ENCODE assay signal across 9 cellular contexts in genomic region chr22:37824674-37825641, GRCh38. TPM values are rescaled to one million over a fixed set of nuclear protein-coding genes. Genes with fewer than 3 reads are reported as not detected.
DNase-seq lines count a peak whose midpoint lies in the region; ATAC-seq and TF ChIP-seq lines count a peak whose summit lies in the region.
"Had no signal": no experiment of that assay in that cellular context is flagged by ENCODE, and none has a peak within 500 bp of the region (broad histone marks: within the 10 kb centered on the region; RNA-seq: fewer than 3 reads in every experiment).

No MANE protein-coding gene starts in this region.

- 21 to 47% methylated on average over 15 to 16 of the region's 135 CpGs for WGBS in thyroid gland, 2 donors

- H3K4me3 ChIP-seq in iPS-18a (ENCODE audit: low read length) = peak overlapping the region; percentile 21
- H3K4me3 ChIP-seq in thyroid gland (replicated peaks in 1 of 3) = no peak overlapping the region
- H3K4me3 ChIP-seq in BE2C (ENCODE audit: low read depth, low read length) = no peak overlapping the region
- H3K4me3 ChIP-seq: BLaER1 treated with 17β-estradiol and CSF1 and Interleukin-3, amounts not matched to agents 10 nM and 100 nM had no signal

- H3K4me1 ChIP-seq in iPS-18a (ENCODE audit: control insufficient read depth, low read depth, low read length) = peaks cover 13% of the 10 kb centered on the region
- H3K4me1 ChIP-seq in thyroid gland = peaks cover 0 to 5% of the 10 kb centered on the region in 2 donors
- no peaks in the 10 kb centered on the region for H3K4me1 ChIP-seq in BE2C

- peaks cover under 1% of the 10 kb centered on the region for H3K36me3 Mint-ChIP-seq in activated T-helper 17 cell treated with anti-CD3 and anti-CD28 coated beads, Interleukin-2, amount 50 U/mL, for 72 hours (ENCODE audit: low read depth)

- peaks cover 8% of the 10 kb centered on the region for H3K27me3 Mint-ChIP-seq in activated T-helper 17 cell treated with anti-CD3 and anti-CD28 coated beads, Interleukin-2, amount 50 U/mL, for 72 hours

- no peaks in the 10 kb centered on the region for H3K4me1 Mint-ChIP-seq in activated T-helper 17 cell treated with anti-CD3 and anti-CD28 coated beads, Interleukin-2, amount 50 U/mL, for 72 hours

- no peak overlapping the region for H3K27ac ChIP-seq in iPS-18a (ENCODE audit: low read length)
- H3K27ac ChIP-seq in thyroid gland = no peak overlapping the region
- H3K27ac ChIP-seq: BLaER1 treated with 17β-estradiol and CSF1 and Interleukin-3, amounts not matched to agents 10 nM and 100 nM had no signal

- H3K9me3 Mint-ChIP-seq in activated T-helper 17 cell treated with anti-CD3 and anti-CD28 coated beads, Interleukin-2, amount 50 U/mL, for 72 hours = no peaks in the 10 kb centered on the region

- peak overlapping the region; percentile 61 for H3K4me3 Mint-ChIP-seq in activated T-helper 17 cell treated with anti-CD3 and anti-CD28 coated beads, Interleukin-2, amount 50 U/mL, for 72 hours

- ATAC-seq in activated CD4-positive, CD25-positive, alpha-beta regulatory T cell treated with anti-CD3 and anti-CD28 coated beads, Interleukin-2, amount 50 U/mL, for 24 hours = peak; percentile 34 to 52
- peak; percentile 75 for ATAC-seq in activated T-helper 17 cell treated with anti-CD3 and anti-CD28 coated beads, Interleukin-2, amount 50 U/mL, for 72 hours (replicated peaks)

- DNase-seq in activated CD4-positive, CD25-positive, alpha-beta regulatory T cell (lab: John Stamatoyannopoulos, UW) = no peak
- DNase-seq in stimulated activated CD8-positive, alpha-beta memory T cell treated with anti-CD3 and anti-CD28 coated beads, Interleukin-4, amount 100 ng/mL, for 48 hours = peak; percentile 40
- DNase-seq in thyroid gland = no peak
- DNase-seq in BE2C = no peak
- no peak for DNase-seq in DMS79 treated with DMSO at 0.1 percent for 48 hours (lab: John Stamatoyannopoulos, UW)

- H3K27ac Mint-ChIP-seq in activated T-helper 17 cell treated with anti-CD3 and anti-CD28 coated beads, Interleukin-2, amount 50 U/mL, for 72 hours = no peak overlapping the region

- H3K9me3 ChIP-seq in iPS-18a (ENCODE audit: control insufficient read depth, low read depth, low read length) (no peaks in the 10 kb centered on the region), thyroid gland (no peaks in the 10 kb centered on the region), BE2C (no peaks in the 10 kb centered on the region)
- H3K9me3 ChIP-seq: BLaER1 treated with 17β-estradiol and CSF1 and Interleukin-3, amounts not matched to agents 10 nM and 100 nM had no signal

- no peak overlapping the region for H3K9ac ChIP-seq in iPS-18a (ENCODE audit: low read length)
- H3K9ac ChIP-seq: BLaER1 treated with 17β-estradiol and CSF1 and Interleukin-3, amounts not matched to agents 10 nM and 100 nM had no signal

- TF ChIP-seq CTCF in thyroid gland (IDR thresholded peaks at IDR 0.05) = peak in 1 of 6 experiments; percentile 5
- no peak for TF ChIP-seq CTCF in BE2C (IDR thresholded peaks at IDR 0.05; ENCODE audit: low read depth, low read length)

- H3K27me3 ChIP-seq in iPS-18a (ENCODE audit: control insufficient read depth, insufficient read depth, low read length) = peaks cover 51% of the 10 kb centered on the region
- H3K27me3 ChIP-seq in thyroid gland = no peaks in the 10 kb centered on the region
- no peaks in the 10 kb centered on the region for H3K27me3 ChIP-seq in BE2C

- no peak for TF ChIP-seq POLR2A in thyroid gland (IDR thresholded peaks at IDR 0.05)

- intact Hi-C loops in thyroid gland (cut with DNase I) = no loop called here

- H3K36me3 ChIP-seq in iPS-18a (ENCODE audit: control insufficient read depth, low read depth, low read length) (no peaks in the 10 kb centered on the region), thyroid gland (no peaks in the 10 kb centered on the region), BE2C (peaks cover 4% of the 10 kb centered on the region; the same call in 1 of the 2 replicates)

RNA-seq across cellular contexts. Expression of gene GALR3, which starts 1.8 kb away (rescaled TPM):
- not detected for total RNA-seq in activated T-helper 17 cell treated with anti-CD3 and anti-CD28 coated beads, Interleukin-2, amount 50 U/mL, for 72 hours
- total RNA-seq in thyroid gland = not detected
- not detected for polyA plus RNA-seq in BE2C (2012; ENCODE audit: insufficient read depth, insufficient read length, low read depth)

RNA-seq across cellular contexts. Expression of gene GCAT, which starts 17.2 kb away (rescaled TPM):
- total RNA-seq in activated T-helper 17 cell treated with anti-CD3 and anti-CD28 coated beads, Interleukin-2, amount 50 U/mL, for 72 hours = 1 to 10 TPM; 4.2 to 5.1 TPM
- 10 to 100 TPM; 30.4 to 59.1 (median 38.2) TPM for total RNA-seq in thyroid gland
- polyA plus RNA-seq in BE2C (2012; ENCODE audit: insufficient read depth, insufficient read length, low read depth) = 24.4 TPM

RNA-seq across cellular contexts. Expression of gene ANKRD54, which starts 19.2 kb away (rescaled TPM):
- 10 to 100 TPM; 13.0 to 25.2 TPM for total RNA-seq in activated T-helper 17 cell treated with anti-CD3 and anti-CD28 coated beads, Interleukin-2, amount 50 U/mL, for 72 hours
- 10 to 100 TPM; 54.7 to 75.9 (median 61.5) TPM for total RNA-seq in thyroid gland
- 95.5 TPM for polyA plus RNA-seq in BE2C (2012; ENCODE audit: insufficient read depth, insufficient read length, low read depth)

RNA-seq across cellular contexts. Expression of gene EIF3L, which starts 24.3 kb away (rescaled TPM):
- 100 to 1,000 TPM; 553 to 834 TPM for total RNA-seq in activated T-helper 17 cell treated with anti-CD3 and anti-CD28 coated beads, Interleukin-2, amount 50 U/mL, for 72 hours
- total RNA-seq in thyroid gland = 100 to 1,000 TPM; 423 to 557 (median 455) TPM
- polyA plus RNA-seq in BE2C (2012; ENCODE audit: insufficient read depth, insufficient read length, low read depth) = 332 TPM

Comparison
In these comparisons a context has a peak if more than half of its experiments do, and no peak if none do; other contexts are left out.
1. RNA of gene GCAT, which starts 17.2 kb away (total RNA-seq): 30.4 to 59.1 TPM in thyroid gland; 4.2 to 5.1 TPM in activated T-helper 17 cell treated with anti-CD3 and anti-CD28 coated beads, Interleukin-2, amount 50 U/mL, for 72 hours; every median in the first group is over 4 times any median in the second.